Comparison of ENCODE assay signal across 1 cellular context in the genomic region with DNA sequence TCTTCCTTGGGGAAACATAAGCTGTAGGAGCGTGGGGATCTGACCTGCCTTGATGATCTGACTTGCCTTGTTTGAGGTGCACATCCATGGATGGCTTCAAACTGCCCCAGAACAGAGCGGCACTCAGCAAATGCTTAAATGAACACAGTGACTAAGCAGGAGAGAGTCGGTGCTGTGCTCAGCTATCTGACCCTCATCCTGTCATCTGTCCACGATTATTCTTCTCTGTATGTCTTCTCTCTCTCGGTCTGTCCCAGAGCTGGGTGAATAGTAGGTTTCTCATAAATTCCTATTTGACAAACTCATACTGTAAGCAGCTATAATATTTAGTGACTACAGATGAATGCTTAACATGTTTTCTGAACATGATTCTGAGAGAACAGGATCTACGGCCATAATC.
TF ChIP-seq lines count a peak whose summit lies in the region.

No MANE protein-coding gene starts in this region.

TF ChIP-seq in WTC11, 78 proteins besides CTCF, POLR2A, EP300 and RAD21 (continued from another document):
- TF ChIP-seq, protein P1, sequence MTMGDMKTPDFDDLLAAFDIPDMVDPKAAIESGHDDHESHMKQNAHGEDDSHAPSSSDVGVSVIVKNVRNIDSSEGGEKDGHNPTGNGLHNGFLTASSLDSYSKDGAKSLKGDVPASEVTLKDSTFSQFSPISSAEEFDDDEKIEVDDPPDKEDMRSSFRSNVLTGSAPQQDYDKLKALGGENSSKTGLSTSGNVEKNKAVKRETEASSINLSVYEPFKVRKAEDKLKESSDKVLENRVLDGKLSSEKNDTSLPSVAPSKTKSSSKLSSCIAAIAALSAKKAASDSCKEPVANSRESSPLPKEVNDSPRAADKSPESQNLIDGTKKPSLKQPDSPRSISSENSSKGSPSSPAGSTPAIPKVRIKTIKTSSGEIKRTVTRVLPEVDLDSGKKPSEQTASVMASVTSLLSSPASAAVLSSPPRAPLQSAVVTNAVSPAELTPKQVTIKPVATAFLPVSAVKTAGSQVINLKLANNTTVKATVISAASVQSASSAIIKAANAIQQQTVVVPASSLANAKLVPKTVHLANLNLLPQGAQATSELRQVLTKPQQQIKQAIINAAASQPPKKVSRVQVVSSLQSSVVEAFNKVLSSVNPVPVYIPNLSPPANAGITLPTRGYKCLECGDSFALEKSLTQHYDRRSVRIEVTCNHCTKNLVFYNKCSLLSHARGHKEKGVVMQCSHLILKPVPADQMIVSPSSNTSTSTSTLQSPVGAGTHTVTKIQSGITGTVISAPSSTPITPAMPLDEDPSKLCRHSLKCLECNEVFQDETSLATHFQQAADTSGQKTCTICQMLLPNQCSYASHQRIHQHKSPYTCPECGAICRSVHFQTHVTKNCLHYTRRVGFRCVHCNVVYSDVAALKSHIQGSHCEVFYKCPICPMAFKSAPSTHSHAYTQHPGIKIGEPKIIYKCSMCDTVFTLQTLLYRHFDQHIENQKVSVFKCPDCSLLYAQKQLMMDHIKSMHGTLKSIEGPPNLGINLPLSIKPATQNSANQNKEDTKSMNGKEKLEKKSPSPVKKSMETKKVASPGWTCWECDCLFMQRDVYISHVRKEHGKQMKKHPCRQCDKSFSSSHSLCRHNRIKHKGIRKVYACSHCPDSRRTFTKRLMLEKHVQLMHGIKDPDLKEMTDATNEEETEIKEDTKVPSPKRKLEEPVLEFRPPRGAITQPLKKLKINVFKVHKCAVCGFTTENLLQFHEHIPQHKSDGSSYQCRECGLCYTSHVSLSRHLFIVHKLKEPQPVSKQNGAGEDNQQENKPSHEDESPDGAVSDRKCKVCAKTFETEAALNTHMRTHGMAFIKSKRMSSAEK (CRISPR knock-in tag; IDR thresholded peaks at IDR 0.05; ENCODE audit: borderline replicate concordance): no peak
- TF ChIP-seq, protein P2, sequence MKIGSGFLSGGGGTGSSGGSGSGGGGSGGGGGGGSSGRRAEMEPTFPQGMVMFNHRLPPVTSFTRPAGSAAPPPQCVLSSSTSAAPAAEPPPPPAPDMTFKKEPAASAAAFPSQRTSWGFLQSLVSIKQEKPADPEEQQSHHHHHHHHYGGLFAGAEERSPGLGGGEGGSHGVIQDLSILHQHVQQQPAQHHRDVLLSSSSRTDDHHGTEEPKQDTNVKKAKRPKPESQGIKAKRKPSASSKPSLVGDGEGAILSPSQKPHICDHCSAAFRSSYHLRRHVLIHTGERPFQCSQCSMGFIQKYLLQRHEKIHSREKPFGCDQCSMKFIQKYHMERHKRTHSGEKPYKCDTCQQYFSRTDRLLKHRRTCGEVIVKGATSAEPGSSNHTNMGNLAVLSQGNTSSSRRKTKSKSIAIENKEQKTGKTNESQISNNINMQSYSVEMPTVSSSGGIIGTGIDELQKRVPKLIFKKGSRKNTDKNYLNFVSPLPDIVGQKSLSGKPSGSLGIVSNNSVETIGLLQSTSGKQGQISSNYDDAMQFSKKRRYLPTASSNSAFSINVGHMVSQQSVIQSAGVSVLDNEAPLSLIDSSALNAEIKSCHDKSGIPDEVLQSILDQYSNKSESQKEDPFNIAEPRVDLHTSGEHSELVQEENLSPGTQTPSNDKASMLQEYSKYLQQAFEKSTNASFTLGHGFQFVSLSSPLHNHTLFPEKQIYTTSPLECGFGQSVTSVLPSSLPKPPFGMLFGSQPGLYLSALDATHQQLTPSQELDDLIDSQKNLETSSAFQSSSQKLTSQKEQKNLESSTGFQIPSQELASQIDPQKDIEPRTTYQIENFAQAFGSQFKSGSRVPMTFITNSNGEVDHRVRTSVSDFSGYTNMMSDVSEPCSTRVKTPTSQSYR (CRISPR knock-in tag; IDR thresholded peaks at IDR 0.05): no peak
- TF ChIP-seq, protein P3, sequence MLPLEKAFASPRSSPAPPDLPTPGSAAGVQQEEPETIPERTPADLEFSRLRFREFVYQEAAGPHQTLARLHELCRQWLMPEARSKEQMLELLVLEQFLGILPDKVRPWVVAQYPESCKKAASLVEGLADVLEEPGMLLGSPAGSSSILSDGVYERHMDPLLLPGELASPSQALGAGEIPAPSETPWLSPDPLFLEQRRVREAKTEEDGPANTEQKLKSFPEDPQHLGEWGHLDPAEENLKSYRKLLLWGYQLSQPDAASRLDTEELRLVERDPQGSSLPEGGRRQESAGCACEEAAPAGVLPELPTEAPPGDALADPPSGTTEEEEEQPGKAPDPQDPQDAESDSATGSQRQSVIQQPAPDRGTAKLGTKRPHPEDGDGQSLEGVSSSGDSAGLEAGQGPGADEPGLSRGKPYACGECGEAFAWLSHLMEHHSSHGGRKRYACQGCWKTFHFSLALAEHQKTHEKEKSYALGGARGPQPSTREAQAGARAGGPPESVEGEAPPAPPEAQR (CRISPR knock-in tag; IDR thresholded peaks at IDR 0.05): no peak
TF ChIP-seq in WTC11: peak in this region for 0.
